In genomic region chr18:11159844-11160243, GRCh38 we compare ENCODE assay signal across 25 cellular contexts.
"Had no signal": no experiment of that assay in that cellular context is flagged by ENCODE, and none has a peak within 500 bp of the region (broad histone marks: within the 10 kb centered on the region; RNA-seq: fewer than 3 reads in every experiment).

No MANE protein-coding gene starts in this region.

- H3K4me3 Mint-ChIP-seq: memory B cell; nephron; neural progenitor cell; stimulated activated naive B cell treated with anti-CD40 and anti-IgM and Interleukin-4, amounts not matched to agents 10 μg/mL and 1 μg/mL and 100 μg/mL, for 72 hours; stimulated activated naive CD8-positive, alpha-beta T cell treated with anti-CD3 and anti-CD28 coated beads, Interleukin-15, Interleukin-2, amounts not matched to agents 100 ng/mL and 50 ng/mL, for 24 hours had no signal

- H3K9me3 Mint-ChIP-seq: memory B cell; nephron; neural progenitor cell; stimulated activated naive B cell treated with anti-CD40 and anti-IgM and Interleukin-4, amounts not matched to agents 10 μg/mL and 1 μg/mL and 100 μg/mL, for 72 hours; stimulated activated naive CD8-positive, alpha-beta T cell treated with anti-CD3 and anti-CD28 coated beads, Interleukin-15, Interleukin-2, amounts not matched to agents 100 ng/mL and 50 ng/mL, for 24 hours had no signal

- H3K4me1 ChIP-seq: gastrocnemius medialis, parathyroid adenoma, upper lobe of left lung had no signal

- H3K36me3 Mint-ChIP-seq: memory B cell; naive B cell; neural progenitor cell; stimulated activated naive B cell treated with anti-CD40 and anti-IgM and Interleukin-4, amounts not matched to agents 10 μg/mL and 1 μg/mL and 100 μg/mL, for 72 hours had no signal

- DNase-seq: dorsolateral prefrontal cortex; effector CD4-positive, alpha-beta T cell; foreskin fibroblast; gastrocnemius medialis; head of caudate nucleus; kidney; naive B cell; right lobe of liver; small intestine; stimulated activated CD4-positive, alpha-beta T cell treated with anti-CD3 and anti-CD28 coated beads, Interleukin-15, amount 100 ng/mL, for 24 hours; stimulated activated CD4-positive, alpha-beta T cell treated with anti-CD3 and anti-CD28 coated beads, Interleukin-2, amount 100 ng/mL, for 48 hours; stimulated activated naive B cell treated with anti-CD40 and anti-IgM and Interleukin-4, amounts not matched to agents 10 μg/mL and 1 μg/mL and 100 μg/mL, for 72 hours had no signal

- H3K4me3 ChIP-seq: dorsolateral prefrontal cortex, gastrocnemius medialis, lung, neural progenitor cell, right lobe of liver, thoracic aorta, tibial nerve, upper lobe of left lung had no signal

- H3K4me2 ChIP-seq: neural progenitor cell had no signal

- H3K9me3 ChIP-seq: gastrocnemius medialis, right lobe of liver, thoracic aorta, tibial nerve, upper lobe of left lung had no signal

- H3K79me2 ChIP-seq: parathyroid adenoma had no signal

- H3K27me3 Mint-ChIP-seq: memory B cell had no signal

- H3K9ac ChIP-seq: neural progenitor cell, parathyroid adenoma had no signal

- H3K27ac Mint-ChIP-seq: memory B cell; naive B cell; neural progenitor cell; progenitor cell of endocrine pancreas; stimulated activated naive B cell treated with anti-CD40 and anti-IgM and Interleukin-4, amounts not matched to agents 10 μg/mL and 1 μg/mL and 100 μg/mL, for 72 hours; stimulated activated naive CD8-positive, alpha-beta T cell treated with anti-CD3 and anti-CD28 coated beads, Interleukin-15, Interleukin-2, amounts not matched to agents 100 ng/mL and 50 ng/mL, for 24 hours had no signal

- H2AFZ ChIP-seq: neural progenitor cell, parathyroid adenoma had no signal

- H3K4me1 Mint-ChIP-seq: memory B cell, neural progenitor cell had no signal

- H3K36me3 ChIP-seq: gastrocnemius medialis, neural progenitor cell, right lobe of liver, thoracic aorta, tibial nerve, upper lobe of left lung had no signal

- H3K27ac ChIP-seq: dorsolateral prefrontal cortex, epithelial cell of prostate, gastrocnemius medialis, neural progenitor cell, parathyroid adenoma, right lobe of liver, thoracic aorta, tibial nerve, upper lobe of left lung had no signal

- ATAC-seq: esophagus mucosa; gastrocnemius medialis; left lobe of liver; right lobe of liver; stimulated activated naive B cell treated with anti-CD40 and anti-IgM and Interleukin-4, amounts not matched to agents 10 μg/mL and 1 μg/mL and 100 μg/mL, for 72 hours had no signal

- H3K27me3 ChIP-seq: gastrocnemius medialis, right lobe of liver, tibial nerve had no signal
